In genomic region chr1:28417441-28418277, GRCh38 we compare ENCODE assay signal across 8 cellular contexts. TPM values are rescaled to one million over a fixed set of nuclear protein-coding genes. Genes with fewer than 3 reads are reported as not detected.
DNase-seq lines count a peak whose midpoint lies in the region; ATAC-seq and TF ChIP-seq lines count a peak whose summit lies in the region.

No MANE protein-coding gene starts in this region.

- H3K36me3 ChIP-seq in PC-9 (ENCODE audit: low read depth) (no peaks in the 10 kb centered on the region), upper lobe of right lung (no peaks in the 10 kb centered on the region), HAP-1 (replicated peaks) (no peaks in the 10 kb centered on the region)

- H3K79me2 ChIP-seq in PC-9 (ENCODE audit: low read depth): 0 out of 2 replicates have a peak, but pooled peaks cover 7% of the 10 kb centered on the region

- ATAC-seq in right cardiac atrium: peak; percentile 59 to 67
- peak; percentile 65 for ATAC-seq in upper lobe of right lung

- no peaks in the 10 kb centered on the region for H3K27me3 ChIP-seq in right cardiac atrium (ENCODE audit: control insufficient read depth, insufficient read depth)
- no peaks in the 10 kb centered on the region for H3K27me3 ChIP-seq in PC-9 (ENCODE audit: insufficient read depth, low read depth)
- H3K27me3 ChIP-seq in upper lobe of right lung: no peaks in the 10 kb centered on the region
- H3K27me3 ChIP-seq in HAP-1 (ENCODE audit: low read depth): no peaks in the 10 kb centered on the region

- WGBS in right cardiac atrium: 53% methylated on average over 4 of the region's 4 CpGs

- DNase-seq in right cardiac atrium (no peak), cardiac septum (ENCODE audit: low spot score) (no peak), PC-9 (peak; percentile 58 to 85), epithelial cell of proximal tubule (ENCODE audit: low read depth) (peak; percentile 87), upper lobe of right lung (no peak), NCI-H1436 (lab: John Stamatoyannopoulos, UW) (no peak), HAP-1 (ENCODE audit: low spot score in 2 of 2) (no peak), NCI-H774 (lab: John Stamatoyannopoulos, UW) (no peak)

- H3K27ac ChIP-seq in right cardiac atrium (ENCODE audit: low read length) (no peak overlapping the region), PC-9 (peak overlapping the region; percentile 100), upper lobe of right lung (no peak overlapping the region)

- TF ChIP-seq CTCF in PC-9 (conservative IDR thresholded peaks at IDR 0.05) (no peak), epithelial cell of proximal tubule (conservative IDR thresholded peaks at IDR 0.05; ENCODE audit: low read depth, low read length) (no peak), upper lobe of right lung (IDR thresholded peaks at IDR 0.05) (no peak)

- no peaks in the 10 kb centered on the region for H4K20me1 ChIP-seq in PC-9 (ENCODE audit: insufficient read depth)

- CTCF ChIA-PET in PC-9 (lab: Charles Lee): interaction anchor here (1.1 kb wide), 1 partner anchor 11 kb away, joined by 3 read pairs; no protein-coding TSS in a partner anchor

- POLR2A ChIA-PET in PC-9 (lab: Charles Lee; ENCODE audit: unreplicated experiment): interaction anchor here (0.6 kb wide), 1 partner anchor 84 kb away, joined by 4 read pairs; no protein-coding TSS in a partner anchor

- peaks cover 9% of the 10 kb centered on the region; the same call in 1 of the 2 replicates for H3F3A ChIP-seq in PC-9 (ENCODE audit: insufficient read depth, low read depth)

- TSS peak; percentile 14 for BruUV-seq in PC-9 (replicated peaks; lab: Mats Ljungman, UMichigan)

- H3K9me3 ChIP-seq in right cardiac atrium (ENCODE audit: control insufficient read depth, low read length): no peaks in the 10 kb centered on the region
- H3K9me3 ChIP-seq in PC-9 (ENCODE audit: insufficient read depth, low read depth): no peaks in the 10 kb centered on the region
- no peaks in the 10 kb centered on the region for H3K9me3 ChIP-seq in upper lobe of right lung
- no peaks in the 10 kb centered on the region for H3K9me3 ChIP-seq in HAP-1

- peak overlapping the region; percentile 59 for H3K4me2 ChIP-seq in PC-9

- intact Hi-C loops in right cardiac atrium (cut with DNase I): no loop called here
- intact Hi-C loops in cardiac septum (cut with DNase I): loop anchor here (10.0 kb wide), 1 partner anchor 57 kb away; no protein-coding TSS in a partner anchor
- intact Hi-C loops in PC-9 (cut with micrococcal nuclease; ENCODE audit: unreplicated experiment): no loop called here
- intact Hi-C loops in upper lobe of right lung (cut with DNase I): no loop called here

- H3K4me3 ChIP-seq in right cardiac atrium (ENCODE audit: low read length) (no peak overlapping the region), PC-9 (no peak overlapping the region), epithelial cell of proximal tubule (ENCODE audit: low read depth, low read length) (no peak overlapping the region), upper lobe of right lung (no peak overlapping the region), HAP-1 (no peak overlapping the region)

- in situ Hi-C loops in HAP-1 (cut with MboI; ENCODE audit: low sequenced_read_pairs): loop anchor here (25.0 kb wide), 1 partner anchor 445 kb away; no protein-coding TSS in a partner anchor

- H3K4me1 ChIP-seq in right cardiac atrium (ENCODE audit: control insufficient read depth, insufficient read depth, low read length): no peaks in the 10 kb centered on the region
- peaks cover 21% of the 10 kb centered on the region for H3K4me1 ChIP-seq in PC-9 (replicated peaks; ENCODE audit: insufficient read depth)
- no peaks in the 10 kb centered on the region for H3K4me1 ChIP-seq in upper lobe of right lung
- peaks cover 12% of the 10 kb centered on the region for H3K4me1 ChIP-seq in HAP-1

- no peaks in the 10 kb centered on the region for H3K9me2 ChIP-seq in PC-9 (ENCODE audit: insufficient read depth)

- no peak overlapping the region for H2AFZ ChIP-seq in PC-9

RNA-seq across cellular contexts. Expression of gene PHACTR4, which starts 48.1 kb away (rescaled TPM):
- 10 to 100 TPM; 18.6 to 27.4 (median 22.4) TPM for total RNA-seq in right cardiac atrium
- 15.9 TPM for polyA plus RNA-seq in right cardiac atrium
- 18.0 TPM for total RNA-seq in cardiac septum
- total RNA-seq in PC-9 (2021): 33.2 and 45.1 TPM in 2 replicates
- 25.9 and 35.9 TPM in 2 replicates for total RNA-seq in epithelial cell of proximal tubule
- 43.2 TPM for total RNA-seq in upper lobe of right lung

Comparison
In these comparisons a context has a peak if more than half of its experiments do, and no peak if none do; other contexts are left out.
1. DNase-seq: peak in PC-9 (2 of 2) and epithelial cell of proximal tubule (single experiment); none in right cardiac atrium (0 of 3), cardiac septum (single experiment), upper lobe of right lung (single experiment), NCI-H1436 (single experiment), HAP-1 (0 of 2) and NCI-H774 (single experiment).